In genomic region chr7:76018520-76018919, GRCh38 we compare ENCODE assay signal across 2 cellular contexts.
TF ChIP-seq lines count a peak whose summit lies in the region.

No MANE protein-coding gene starts in this region.

TF ChIP-seq in HEK293, 187 proteins besides CTCF, POLR2A, EP300 and RAD21:
- peak; percentile 68 for TF ChIP-seq ZNF146 (tag by site-specific recombination; IDR thresholded peaks at IDR 0.05)
TF ChIP-seq in HEK293: peak in this region for 1; not testable (repeated sequence) for 186.

TF ChIP-seq in K562, 482 proteins besides CTCF, POLR2A, EP300 and RAD21:
- peak; percentile 76 for TF ChIP-seq ZNF146 (CRISPR knock-in tag; IDR thresholded peaks at IDR 0.05; ENCODE audit: unreplicated experiment)
TF ChIP-seq in K562: peak in this region for 1; not testable (repeated sequence) for 481.
